In the genomic region with DNA sequence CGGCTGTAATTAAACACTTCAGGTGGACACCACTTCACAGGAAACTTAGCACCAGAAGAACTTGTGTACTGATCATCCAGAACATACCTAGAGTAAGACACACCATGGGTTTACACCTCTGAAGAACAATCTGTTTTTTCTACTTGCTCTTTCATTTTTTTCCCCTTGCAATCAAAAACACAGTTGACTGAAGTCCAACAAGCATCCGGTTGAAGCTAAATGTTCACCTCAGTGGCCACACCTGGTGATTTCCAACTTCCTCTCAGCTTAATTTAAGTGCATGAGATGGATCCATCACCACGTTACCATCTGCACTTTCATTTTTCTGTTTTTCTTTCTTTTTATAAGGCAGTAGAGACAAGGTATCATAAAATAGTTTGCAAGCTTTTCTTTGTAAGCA, we compare ENCODE assay signal across 9 cellular contexts. TPM values are rescaled to one million over a fixed set of nuclear protein-coding genes. Genes with fewer than 3 reads are reported as not detected.
DNase-seq lines count a peak whose midpoint lies in the region; ATAC-seq and FAIRE-seq lines count a peak whose summit lies in the region.
"Had no signal": no experiment of that assay in that cellular context is flagged by ENCODE, and none has a peak within 500 bp of the region (broad histone marks: within the 10 kb centered on the region; RNA-seq: fewer than 3 reads in every experiment).

No MANE protein-coding gene starts in this region.

- POLR2A ChIA-PET in activated CD4-positive, alpha-beta memory T cell treated with anti-CD3 and anti-CD28 coated beads for 36 hours (lab: Charles Lee), result interaction anchor here (0.7 to 2.1 kb wide), 3 partner anchors 9 to 132 kb away, joined by 3 to 21 read pairs (median 6); no protein-coding TSS in a partner anchor

- peaks cover 68% of the 10 kb centered on the region for H3K4me1 Mint-ChIP-seq in activated CD4-positive, alpha-beta memory T cell treated with anti-CD3 and anti-CD28 coated beads for 36 hours (ENCODE audit: low read depth)

- peak; percentile 73 for FAIRE-seq in GM19239 (lab: Jason Lieb, UNC)
- FAIRE-seq: bronchial epithelial cell had no signal

- CTCF ChIA-PET in activated CD4-positive, alpha-beta memory T cell treated with anti-CD3 and anti-CD28 coated beads for 36 hours (lab: Charles Lee), result interaction anchor here (0.9 to 7.3 kb wide), 10 partner anchors 10 to 212 kb away, joined by 3 to 112 read pairs (median 10); no protein-coding TSS in a partner anchor

- H3K9me3 Mint-ChIP-seq in activated CD4-positive, alpha-beta memory T cell treated with anti-CD3 and anti-CD28 coated beads for 36 hours, result no peaks in the 10 kb centered on the region

- H3K36me3 Mint-ChIP-seq in activated CD4-positive, alpha-beta memory T cell treated with anti-CD3 and anti-CD28 coated beads for 36 hours, result no peaks in the 10 kb centered on the region

- H3K27me3 Mint-ChIP-seq in activated CD4-positive, alpha-beta memory T cell treated with anti-CD3 and anti-CD28 coated beads for 36 hours, result no peaks in the 10 kb centered on the region

- intact Hi-C loops in activated CD4-positive, alpha-beta memory T cell treated with anti-CD3 and anti-CD28 coated beads for 36 hours (cut with micrococcal nuclease), result loop anchor here (1.0 to 2.0 kb wide), 3 partner anchors 11 to 36 kb away; no protein-coding TSS in a partner anchor

- H3K4me3 Mint-ChIP-seq in activated CD4-positive, alpha-beta memory T cell treated with anti-CD3 and anti-CD28 coated beads for 36 hours, result peak overlapping the region; percentile 22

- DNase-seq in GM19239 (ENCODE audit: insufficient read length, low spot score) (peak; percentile 16), HuH-7 (ENCODE audit: low spot score) (no peak), MV-4-11 (lab: John Stamatoyannopoulos, UW) (no peak), cerebellum (ENCODE audit: low spot score) (no peak), GM19240 (ENCODE audit: insufficient read length, low spot score) (no peak)
- DNase-seq in activated CD4-positive, alpha-beta memory T cell treated with anti-CD3 and anti-CD28 coated beads for 36 hours, result peak; percentile 56

- H3K27ac Mint-ChIP-seq in activated CD4-positive, alpha-beta memory T cell treated with anti-CD3 and anti-CD28 coated beads for 36 hours, result peak overlapping the region; percentile 82

- H3K4me3 ChIP-seq in GM08714 (ENCODE audit: low read length), result peak overlapping the region; percentile 39; the same call in 1 of the 2 replicates

- peak; percentile 72 for ATAC-seq in HG03039 (IDR thresholded peaks at IDR 0.05; ENCODE audit: unreplicated experiment)

RNA-seq across cellular contexts. Expression of a gene that starts 4.9 kb away (rescaled TPM):
- 10 to 100 TPM; 16.5 to 18.4 TPM for total RNA-seq in activated CD4-positive, alpha-beta memory T cell treated with anti-CD3 and anti-CD28 coated beads for 36 hours
- total RNA-seq in cerebellum, result 0.27 TPM

Comparison
In these comparisons a context has a peak if more than half of its experiments do, and no peak if none do; other contexts are left out.
1. DNase-seq: peak in GM19239 (single experiment) and activated CD4-positive, alpha-beta memory T cell treated with anti-CD3 and anti-CD28 coated beads for 36 hours (single experiment); none in HuH-7 (single experiment), MV-4-11 (single experiment), cerebellum (single experiment) and GM19240 (single experiment).
2. RNA of a gene that starts 4.9 kb away (total RNA-seq): 16.5 to 18.4 TPM in activated CD4-positive, alpha-beta memory T cell treated with anti-CD3 and anti-CD28 coated beads for 36 hours; 0.27 TPM in cerebellum (single experiment); every median in the first group is over 10 times any median in the second.